In genomic region chr9:33424492-33424891, GRCh38 we compare ENCODE assay signal across 6 cellular contexts. TPM values are rescaled to one million over a fixed set of nuclear protein-coding genes. Genes with fewer than 3 reads are reported as not detected.
"Had no signal": no experiment of that assay in that cellular context is flagged by ENCODE, and none has a peak within 500 bp of the region (broad histone marks: within the 10 kb centered on the region; RNA-seq: fewer than 3 reads in every experiment).

No MANE protein-coding gene starts in this region.

RNA-seq across cellular contexts. Expression of gene AQP7, which starts 22.1 kb away (rescaled TPM):
- total RNA-seq: GM23248, H4, H7, HFFc6, HT1080, IMR-90 had no signal
- polyA plus RNA-seq: GM23248 had no signal

RNA-seq across cellular contexts. Expression of gene AQP3, which starts 22.9 kb away (rescaled TPM):
- total RNA-seq: GM23248 had no signal
